Comparison of ENCODE assay signal across 14 cellular contexts in the genomic region with DNA sequence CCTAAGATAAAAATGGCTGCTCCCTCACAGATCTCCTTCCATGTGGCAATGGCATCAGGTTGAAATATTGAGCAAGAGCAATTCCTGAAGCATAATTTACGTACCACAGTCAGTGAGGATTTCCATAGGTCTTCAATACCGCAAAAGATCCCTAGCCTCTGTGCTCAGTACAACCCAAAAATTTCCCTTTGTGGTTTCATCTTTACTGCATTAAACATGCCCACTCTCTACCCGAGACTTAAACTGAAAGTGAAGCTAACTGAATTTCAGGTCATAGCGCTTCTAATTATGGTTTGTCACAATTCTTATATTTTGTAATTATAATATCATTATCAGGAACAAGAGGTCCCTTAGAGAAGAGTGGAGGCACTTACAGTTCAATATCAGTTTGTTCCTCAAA.
DNase-seq lines count a peak whose midpoint lies in the region; ATAC-seq and TF ChIP-seq lines count a peak whose summit lies in the region.
"Had no signal": no experiment of that assay in that cellular context is flagged by ENCODE, and none has a peak within 500 bp of the region (broad histone marks: within the 10 kb centered on the region; RNA-seq: fewer than 3 reads in every experiment).

No MANE protein-coding gene starts in this region.

- TF ChIP-seq CTCF in osteocyte (IDR thresholded peaks at IDR 0.05) = no peak
- no peak for TF ChIP-seq CTCF in WERI-Rb-1 (IDR thresholded peaks at IDR 0.05; ENCODE audit: low read depth, low read length)

- H3K4me1 Mint-ChIP-seq in osteocyte (ENCODE audit: unreplicated experiment) = no peaks in the 10 kb centered on the region
- H3K4me1 Mint-ChIP-seq: CD8-positive, alpha-beta memory T cell had no signal

- H3K4me3 Mint-ChIP-seq in osteocyte (ENCODE audit: unreplicated experiment) = no peak overlapping the region
- H3K4me3 Mint-ChIP-seq: CD8-positive, alpha-beta memory T cell had no signal

- no peaks in the 10 kb centered on the region for H3K36me3 ChIP-seq in WERI-Rb-1
- H3K36me3 ChIP-seq: thoracic aorta had no signal

- no peak overlapping the region for H3K27ac ChIP-seq in WERI-Rb-1
- H3K27ac ChIP-seq: thoracic aorta had no signal

- no peak overlapping the region for H3K4me3 ChIP-seq in WERI-Rb-1 (ENCODE audit: low read depth, low read length)
- H3K4me3 ChIP-seq: thoracic aorta had no signal

- peak; percentile 15 for DNase-seq in MV-4-11 (lab: John Stamatoyannopoulos, UW)
- no peak for DNase-seq in osteocyte (ENCODE audit: extremely low spot score, unreplicated experiment)
- no peak for DNase-seq in NCI-H345 treated with DMSO at 0.1 percent for 48 hours (lab: John Stamatoyannopoulos, UW; ENCODE audit: unreplicated experiment)
- no peak for DNase-seq in 8988T
- DNase-seq in WERI-Rb-1 = no peak
- DNase-seq: CD8-positive, alpha-beta memory T cell; NCI-H524 treated with DMSO at 0.1 percent for 48 hours; occipital lobe; stimulated activated CD4-positive, alpha-beta T cell treated with anti-CD3 and anti-CD28 coated beads, Interleukin-4, amount 100 ng/mL, for 1 hour; T-helper 2 cell had no signal

- H3K9me3 ChIP-seq in WERI-Rb-1 (ENCODE audit: severe bottlenecking) = no peaks in the 10 kb centered on the region
- H3K9me3 ChIP-seq: thoracic aorta had no signal

- H3K27me3 ChIP-seq in WERI-Rb-1 (ENCODE audit: insufficient read depth, low read depth, severe bottlenecking) = no peaks in the 10 kb centered on the region

- no peaks in the 10 kb centered on the region for H3K36me3 Mint-ChIP-seq in osteocyte (ENCODE audit: unreplicated experiment)
- H3K36me3 Mint-ChIP-seq: CD8-positive, alpha-beta memory T cell had no signal

- no peaks in the 10 kb centered on the region for H3K9me3 Mint-ChIP-seq in osteocyte (ENCODE audit: unreplicated experiment)

- no peak overlapping the region for H3K27ac Mint-ChIP-seq in osteocyte (ENCODE audit: unreplicated experiment)
- H3K27ac Mint-ChIP-seq: CD8-positive, alpha-beta memory T cell had no signal

- ATAC-seq in GM18502 (IDR thresholded peaks at IDR 0.05; ENCODE audit: poor library complexity, unreplicated experiment) = peak; percentile 77
- peak; percentile 71 for ATAC-seq in GM21360 (IDR thresholded peaks at IDR 0.05; ENCODE audit: unreplicated experiment)
- peak; percentile 67 for ATAC-seq in HG02981 (IDR thresholded peaks at IDR 0.05; ENCODE audit: unreplicated experiment)

- no peaks in the 10 kb centered on the region for H3K27me3 Mint-ChIP-seq in osteocyte (ENCODE audit: unreplicated experiment)
- H3K27me3 Mint-ChIP-seq: CD8-positive, alpha-beta memory T cell had no signal
